In the genomic region with DNA sequence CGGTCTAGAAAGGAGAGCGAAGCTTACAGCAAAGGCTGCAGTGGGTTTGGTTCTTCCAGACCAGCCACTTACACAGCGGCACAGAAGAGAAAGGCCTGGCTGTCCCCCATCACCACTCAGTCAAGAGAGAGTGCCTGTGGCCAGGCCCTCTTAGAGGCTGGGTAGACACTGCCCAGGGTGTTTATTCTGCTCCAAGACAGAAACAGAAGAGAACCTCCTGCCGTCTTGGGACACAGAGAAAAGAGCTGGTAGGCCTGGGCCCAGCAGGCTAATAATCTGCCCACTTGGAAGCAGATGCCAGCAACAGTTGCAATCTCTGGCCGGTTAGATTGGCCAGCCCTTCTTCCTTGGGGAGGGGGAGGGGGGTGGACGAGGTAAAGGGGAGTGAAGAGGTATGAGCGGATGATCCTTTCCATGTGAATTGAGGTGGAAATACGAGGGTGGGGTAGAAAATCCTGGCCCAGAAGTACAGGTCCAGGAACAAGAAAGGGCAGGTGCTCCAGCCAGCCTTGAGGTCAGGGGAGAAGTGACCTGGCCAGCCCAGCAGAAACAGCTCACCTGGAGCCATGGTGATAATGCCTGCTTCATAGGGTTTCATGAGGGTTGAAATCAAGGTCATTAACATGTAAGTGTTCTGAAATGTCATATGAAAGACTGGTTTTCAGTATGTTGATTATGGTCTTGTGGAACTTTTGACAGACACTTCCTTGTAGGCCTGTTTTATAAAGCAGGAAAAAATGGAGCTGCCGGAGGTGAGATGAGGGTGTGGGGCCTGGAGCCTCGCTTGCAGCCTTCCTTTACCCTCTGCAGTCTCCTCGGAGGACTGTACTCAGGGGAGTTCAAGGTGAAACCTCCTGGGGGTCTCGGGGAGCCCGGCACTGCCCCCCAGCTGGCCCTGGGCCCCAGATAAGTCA, we compare ENCODE assay signal across 14 cellular contexts.
DNase-seq lines count a peak whose midpoint lies in the region; ATAC-seq and TF ChIP-seq lines count a peak whose summit lies in the region.
"Had no signal": no experiment of that assay in that cellular context is flagged by ENCODE, and none has a peak within 500 bp of the region (broad histone marks: within the 10 kb centered on the region; RNA-seq: fewer than 3 reads in every experiment).

No MANE protein-coding gene starts in this region.

- H3K4me3 Mint-ChIP-seq in Caco-2 (ENCODE audit: unreplicated experiment) (no peak overlapping the region), progenitor cell of endocrine pancreas (ENCODE audit: low read depth) (no peak overlapping the region)
- H3K4me3 Mint-ChIP-seq in activated T-cell treated with anti-CD3 and anti-CD28 coated beads, Interleukin-2, amount 50 U/mL, for 4 hours = no peak overlapping the region
- H3K4me3 Mint-ChIP-seq: activated CD4-positive, alpha-beta memory T cell treated with anti-CD3 and anti-CD28 coated beads for 36 hours had no signal

- H3K27me3 Mint-ChIP-seq in Caco-2 (ENCODE audit: insufficient read depth, unreplicated experiment) (no peaks in the 10 kb centered on the region), progenitor cell of endocrine pancreas (no peaks in the 10 kb centered on the region)
- no peaks in the 10 kb centered on the region for H3K27me3 Mint-ChIP-seq in activated T-cell treated with anti-CD3 and anti-CD28 coated beads, Interleukin-2, amount 50 U/mL, for 4 hours (ENCODE audit: low read depth)
- H3K27me3 Mint-ChIP-seq: activated CD4-positive, alpha-beta memory T cell treated with anti-CD3 and anti-CD28 coated beads for 36 hours had no signal

- no peak overlapping the region for H2BK5ac ChIP-seq in mesendoderm (ENCODE audit: low read length)

- peaks cover 2% of the 10 kb centered on the region for H3K79me1 ChIP-seq in mesendoderm (ENCODE audit: low read length)

- H3K36me3 ChIP-seq in Caco-2 (ENCODE audit: control insufficient read depth, insufficient read depth, low read length) (peaks cover 5% of the 10 kb centered on the region), RWPE2 (ENCODE audit: low read depth) (peaks cover 11% of the 10 kb centered on the region), hepatocyte (replicated peaks; ENCODE audit: insufficient read depth, low read depth) (no peaks in the 10 kb centered on the region), mesendoderm (ENCODE audit: control insufficient read depth, insufficient read depth, low read length) (no peaks in the 10 kb centered on the region)

- WGBS in hepatocyte (ENCODE audit: low lambda C conversion rate, missing lambda C conversion rate) = 72% methylated on average over 11 of the region's 13 CpGs
- WGBS in mesendoderm (ENCODE audit: extremely low coverage, insufficient coverage, low lambda C conversion rate) = no CpG with 5 or more reads among the region's 13 CpGs

- no peak overlapping the region for H3K9ac ChIP-seq in mesendoderm (ENCODE audit: low read length)

- CTCF ChIA-PET in Caco-2 (lab: Charles Lee) = no interaction called here

- no peaks in the 10 kb centered on the region for H3K9me3 Mint-ChIP-seq in Caco-2 (ENCODE audit: unreplicated experiment)
- no peaks in the 10 kb centered on the region for H3K9me3 Mint-ChIP-seq in progenitor cell of endocrine pancreas (ENCODE audit: low read depth)
- no peaks in the 10 kb centered on the region for H3K9me3 Mint-ChIP-seq in activated T-cell treated with anti-CD3 and anti-CD28 coated beads, Interleukin-2, amount 50 U/mL, for 4 hours
- H3K9me3 Mint-ChIP-seq: activated CD4-positive, alpha-beta memory T cell treated with anti-CD3 and anti-CD28 coated beads for 36 hours had no signal

- H3K23ac ChIP-seq in mesendoderm (ENCODE audit: low read length) = no peak overlapping the region

- no peaks in the 10 kb centered on the region for H4K20me1 ChIP-seq in hepatocyte (ENCODE audit: insufficient read depth, poor library complexity, severe bottlenecking)

- H3K9me3 ChIP-seq in Caco-2 = no peaks in the 10 kb centered on the region
- H3K9me3 ChIP-seq in RWPE2 (ENCODE audit: severe bottlenecking) = no peaks in the 10 kb centered on the region
- no peaks in the 10 kb centered on the region for H3K9me3 ChIP-seq in hepatocyte (ENCODE audit: low read depth)

- ATAC-seq in RWPE2 (ENCODE audit: low read depth) = no peak
- ATAC-seq in HG02588 (IDR thresholded peaks at IDR 0.05; ENCODE audit: unreplicated experiment) = no peak
- ATAC-seq in HG02870 (IDR thresholded peaks at IDR 0.05; ENCODE audit: unreplicated experiment) = no peak
- ATAC-seq in activated T-cell treated with anti-CD3 and anti-CD28 coated beads, Interleukin-2, amount 50 U/mL, for 4 hours = no peak
- ATAC-seq: GM12878 had no signal

- H3K4me2 ChIP-seq in hepatocyte (no peak overlapping the region), mesendoderm (ENCODE audit: low read length) (no peak overlapping the region)

- no peak overlapping the region for H3K18ac ChIP-seq in mesendoderm (ENCODE audit: low read length)

- no peaks in the 10 kb centered on the region for H3K9me2 ChIP-seq in hepatocyte (replicated peaks; ENCODE audit: insufficient read depth)

- H2BK120ac ChIP-seq in mesendoderm (ENCODE audit: low read depth, low read length) = no peak overlapping the region

- H3K36me3 Mint-ChIP-seq in Caco-2 (ENCODE audit: insufficient read depth, unreplicated experiment) (peaks cover 48% of the 10 kb centered on the region), progenitor cell of endocrine pancreas (ENCODE audit: insufficient read depth) (peaks cover 5% of the 10 kb centered on the region)
- H3K36me3 Mint-ChIP-seq in activated T-cell treated with anti-CD3 and anti-CD28 coated beads, Interleukin-2, amount 50 U/mL, for 4 hours (ENCODE audit: insufficient read depth) = peaks cover 6% of the 10 kb centered on the region

- POLR2A ChIA-PET in Caco-2 (lab: Charles Lee) = no interaction called here

- H4K5ac ChIP-seq in mesendoderm (ENCODE audit: low read length) = no peak overlapping the region

- H3K27ac Mint-ChIP-seq in Caco-2 (ENCODE audit: unreplicated experiment) (peak overlapping the region; percentile 59), progenitor cell of endocrine pancreas (peak overlapping the region; percentile 94)
- H3K27ac Mint-ChIP-seq: activated CD4-positive, alpha-beta memory T cell treated with anti-CD3 and anti-CD28 coated beads for 36 hours had no signal

- H3K4me3 ChIP-seq in Caco-2 (ENCODE audit: low read depth, low read length) (no peak overlapping the region), RWPE2 (ENCODE audit: severe bottlenecking) (no peak overlapping the region), hepatocyte (no peak overlapping the region), mesendoderm (ENCODE audit: low read length) (no peak overlapping the region)
- H3K4me3 ChIP-seq: GM12878, K562 had no signal

- H3K27ac ChIP-seq in RWPE2 (ENCODE audit: poor library complexity, severe bottlenecking) (peak overlapping the region; percentile 28), hepatocyte (peak overlapping the region; percentile 71), mesendoderm (ENCODE audit: low read depth, low read length) (no peak overlapping the region)

- H3K56ac ChIP-seq in mesendoderm (ENCODE audit: low read length) = no peak overlapping the region

- H2AFZ ChIP-seq in hepatocyte = no peak overlapping the region

- no peak overlapping the region for H4K8ac ChIP-seq in mesendoderm (ENCODE audit: low read depth, low read length)

- DNase-seq in Caco-2 = no peak
- DNase-seq in RWPE2 (ENCODE audit: low spot score) = no peak
- DNase-seq in hepatocyte (ENCODE audit: low spot score) = no peak
- DNase-seq in progenitor cell of endocrine pancreas (ENCODE audit: low spot score, unreplicated experiment) = no peak
- no peak for DNase-seq in mesendoderm
- DNase-seq in activated T-cell treated with anti-CD3 and anti-CD28 coated beads, Interleukin-2, amount 50 U/mL, for 4 hours = no peak
- DNase-seq: activated CD4-positive, alpha-beta memory T cell treated with anti-CD3 and anti-CD28 coated beads for 36 hours; kidney glomerular epithelial cell; SHP77 treated with DMSO at 0.1 percent for 48 hours; T1000 had no signal

- H3K4me1 ChIP-seq in Caco-2 (peaks cover 28% of the 10 kb centered on the region), RWPE2 (ENCODE audit: insufficient read depth, poor library complexity, severe bottlenecking) (peaks cover 20% of the 10 kb centered on the region), hepatocyte (ENCODE audit: insufficient read depth) (peaks cover 10% of the 10 kb centered on the region), mesendoderm (ENCODE audit: control insufficient read depth, low read depth, low read length) (peaks cover 3% of the 10 kb centered on the region)

- no peak overlapping the region for H2AK5ac ChIP-seq in mesendoderm (ENCODE audit: low read length)

- H3K79me2 ChIP-seq in hepatocyte (peaks cover 58% of the 10 kb centered on the region), mesendoderm (ENCODE audit: control insufficient read depth, insufficient read depth, low read length) (no peaks in the 10 kb centered on the region)

- H3K4me1 Mint-ChIP-seq in Caco-2 (ENCODE audit: low read depth, unreplicated experiment) (peaks cover 20% of the 10 kb centered on the region), progenitor cell of endocrine pancreas (ENCODE audit: low read depth) (peaks cover 40% of the 10 kb centered on the region)
- peaks cover 2% of the 10 kb centered on the region for H3K4me1 Mint-ChIP-seq in activated T-cell treated with anti-CD3 and anti-CD28 coated beads, Interleukin-2, amount 50 U/mL, for 4 hours (ENCODE audit: low read depth)

- no TSS peak for BruUV-seq in Caco-2 (replicated peaks; lab: Mats Ljungman, UMichigan)

- TF ChIP-seq CTCF in Caco-2 (IDR thresholded peaks at IDR 0.05; ENCODE audit: insufficient read depth in 1 of 2, low read depth in 1 of 2, low read length in 1 of 2, severe bottlenecking in 1 of 2, unreplicated experiment in 1 of 2) (no peak), RWPE2 (IDR thresholded peaks at IDR 0.05; ENCODE audit: poor library complexity, severe bottlenecking) (no peak), hepatocyte (IDR thresholded peaks at IDR 0.05; ENCODE audit: poor library complexity) (no peak), progenitor cell of endocrine pancreas (IDR thresholded peaks at IDR 0.05; ENCODE audit: unreplicated experiment) (no peak)

- no peak overlapping the region for H3K4ac ChIP-seq in mesendoderm (ENCODE audit: low read depth, low read length)

- intact Hi-C loops in Caco-2 (cut with micrococcal nuclease; ENCODE audit: unreplicated experiment) = no loop called here

- H3K27me3 ChIP-seq in Caco-2 (replicated peaks; ENCODE audit: control insufficient read depth, insufficient read depth, low read length) (no peaks in the 10 kb centered on the region), RWPE2 (ENCODE audit: insufficient read depth, poor library complexity, severe bottlenecking) (no peaks in the 10 kb centered on the region), hepatocyte (no peaks in the 10 kb centered on the region), mesendoderm (ENCODE audit: insufficient read depth, low read length, poor library complexity) (no peaks in the 10 kb centered on the region)

- H2BK15ac ChIP-seq in mesendoderm (replicated peaks; ENCODE audit: low read depth) = no peak overlapping the region
